Comparison of ENCODE assay signal across 13 cellular contexts in genomic region chr2:236558999-236559978, GRCh38. TPM values are rescaled to one million over a fixed set of nuclear protein-coding genes. Genes with fewer than 3 reads are reported as not detected.
DNase-seq lines count a peak whose midpoint lies in the region; ATAC-seq, FAIRE-seq and TF ChIP-seq lines count a peak whose summit lies in the region.
"Had no signal": no experiment of that assay in that cellular context is flagged by ENCODE, and none has a peak within 500 bp of the region (broad histone marks: within the 10 kb centered on the region; RNA-seq: fewer than 3 reads in every experiment).

No MANE protein-coding gene starts in this region.

- peak overlapping the region; percentile 44 for H3K27ac Mint-ChIP-seq in central memory CD8-positive, alpha-beta T cell (ENCODE audit: low read depth)

- H3K36me3 ChIP-seq in breast epithelium = no peaks in the 10 kb centered on the region

- peak; percentile 61 for ATAC-seq in GM19351 (IDR thresholded peaks at IDR 0.05; ENCODE audit: unreplicated experiment)
- peak; percentile 57 for ATAC-seq in HG03066 (IDR thresholded peaks at IDR 0.05; ENCODE audit: low read depth, unreplicated experiment)
- no peak for ATAC-seq in central memory CD8-positive, alpha-beta T cell (replicated peaks; ENCODE audit: extremely low read depth, poor library complexity, severe bottlenecking)
- no peak for ATAC-seq in HG02623 (IDR thresholded peaks at IDR 0.05; ENCODE audit: unreplicated experiment)

- peak overlapping the region; percentile 22 for H3K4me3 Mint-ChIP-seq in central memory CD8-positive, alpha-beta T cell

- peak; percentile 61 for FAIRE-seq in GM12892 (lab: Jason Lieb, UNC)

- TF ChIP-seq POLR2A in GM12892 (IDR thresholded peaks at IDR 0.05; ENCODE audit: low read depth, low read length) (no peak), breast epithelium (IDR thresholded peaks at IDR 0.05) (no peak)

- peaks cover 57% of the 10 kb centered on the region for H3K4me1 Mint-ChIP-seq in central memory CD8-positive, alpha-beta T cell

- no peak for DNase-seq in GM12892 (ENCODE audit: insufficient read length)
- no peak for DNase-seq in central memory CD8-positive, alpha-beta T cell (ENCODE audit: low spot score in 2 of 2)
- DNase-seq in iPS-NIHi11 (ENCODE audit: low spot score) = no peak
- DNase-seq in breast epithelium (ENCODE audit: low spot score in 2 of 2) = no peak
- DNase-seq: activated CD4-positive, alpha-beta T cell treated with anti-CD3 and anti-CD28 coated beads, Interleukin-2, amount 50 U/mL, for 4 hours; GOT3; NCI-H1436; NCI-H510A had no signal

- peaks cover 19% of the 10 kb centered on the region for H3K36me3 Mint-ChIP-seq in central memory CD8-positive, alpha-beta T cell (ENCODE audit: insufficient read depth)

- no peaks in the 10 kb centered on the region for H3K27me3 Mint-ChIP-seq in central memory CD8-positive, alpha-beta T cell

- H3K27me3 ChIP-seq in breast epithelium = no peaks in the 10 kb centered on the region

- peaks cover 5% of the 10 kb centered on the region in 2 donors for H3K9me3 ChIP-seq in breast epithelium

- no peak overlapping the region for H3K27ac ChIP-seq in breast epithelium
- H3K27ac ChIP-seq: C4-2B had no signal

- no peak overlapping the region for H3K4me3 ChIP-seq in breast epithelium
- H3K4me3 ChIP-seq: lung had no signal

- H3K9me3 Mint-ChIP-seq in central memory CD8-positive, alpha-beta T cell = peaks cover 2% of the 10 kb centered on the region

- H3K4me1 ChIP-seq in breast epithelium = no peaks in the 10 kb centered on the region

- intact Hi-C loops in breast epithelium (cut with DNase I; ENCODE audit: low total_unique reads) = no loop called here

- no peak for TF ChIP-seq CTCF in breast epithelium (IDR thresholded peaks at IDR 0.05)

RNA-seq across cellular contexts. Expression of gene ACKR3, which starts 10.3 kb away (rescaled TPM):
- polyA plus RNA-seq in GM12892 (2012; ENCODE audit: missing spikeins) = 8.4 TPM
- total RNA-seq in breast epithelium = 10 to 100 TPM; 15.1 to 39.4 (median 23.6) TPM

Comparison
In these comparisons a context has a peak if more than half of its experiments do, and no peak if none do; other contexts are left out.
1. ATAC-seq: peak in GM19351 (single experiment) and HG03066 (single experiment); none in central memory CD8-positive, alpha-beta T cell (single experiment) and HG02623 (single experiment).